ENCODE assay signal across 9 cellular contexts in genomic region chr3:155135003-155135402, GRCh38. TPM values are rescaled to one million over a fixed set of nuclear protein-coding genes. Genes with fewer than 3 reads are reported as not detected.
"Had no signal": no experiment of that assay in that cellular context is flagged by ENCODE, and none has a peak within 500 bp of the region (broad histone marks: within the 10 kb centered on the region; RNA-seq: fewer than 3 reads in every experiment).

No MANE protein-coding gene starts in this region.

- H3K4me3 ChIP-seq: GM23248, HAP-1 had no signal

- H3K4me1 ChIP-seq: HAP-1 had no signal

- DNase-seq: GM23248, GOT3, H7, HFFc6 had no signal

- H3K36me3 ChIP-seq: HAP-1 had no signal

- H3K9ac ChIP-seq: GM23248 had no signal

- H3K9me3 ChIP-seq: HAP-1 had no signal

- FAIRE-seq: HepG2 had no signal

- H3K9me3 Mint-ChIP-seq: HFFc6 had no signal

- H3K4me3 Mint-ChIP-seq: HFFc6, IgD-negative memory B cell had no signal

- ATAC-seq: HCT116, HepG2 had no signal

- H3K27ac ChIP-seq: GM23248, HL-60 had no signal

- H3K27ac Mint-ChIP-seq: HFFc6, IgD-negative memory B cell had no signal

- H3K27me3 Mint-ChIP-seq: IgD-negative memory B cell had no signal

RNA-seq across cellular contexts. Expression of gene MME, which starts 54.9 kb away (rescaled TPM):
- total RNA-seq: HepG2 had no signal
- polyA plus RNA-seq: HepG2 had no signal
